ENCODE assay signal across 1 cellular context in the genomic region with DNA sequence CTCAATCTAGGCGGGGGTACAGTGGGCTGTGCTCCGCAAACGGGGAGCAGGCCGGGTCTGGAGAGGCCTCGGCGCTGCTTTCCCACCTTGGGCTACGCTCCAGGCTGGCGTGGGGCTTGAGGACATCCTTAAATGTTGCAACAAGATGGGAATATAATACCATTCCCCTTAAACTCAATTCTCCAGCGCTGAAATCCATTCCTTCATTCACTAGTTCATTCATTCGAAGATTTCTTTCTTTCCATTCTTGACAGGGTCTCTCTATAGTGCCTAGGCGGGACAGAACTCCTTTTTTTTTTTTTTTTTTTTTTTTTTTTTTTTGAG.
TF ChIP-seq lines count a peak whose summit lies in the region.

No MANE protein-coding gene starts in this region.

TF ChIP-seq in endothelial cell of umbilical vein, 7 proteins besides CTCF, POLR2A, EP300 and RAD21:
- TF ChIP-seq MYC (IDR thresholded peaks at IDR 0.05; ENCODE audit: low read depth, low read length): no peak
- no peak for TF ChIP-seq GATA2 (IDR thresholded peaks at IDR 0.05; ENCODE audit: insufficient read depth, insufficient read length, low read depth, low read length)
- no peak for TF ChIP-seq FOS (IDR thresholded peaks at IDR 0.05; ENCODE audit: borderline replicate concordance, insufficient read depth, low read length)
- no peak for TF ChIP-seq POLR2AphosphoS5 (IDR thresholded peaks at IDR 0.05; ENCODE audit: insufficient read depth, low read depth, low read length)
- TF ChIP-seq, protein P1, sequence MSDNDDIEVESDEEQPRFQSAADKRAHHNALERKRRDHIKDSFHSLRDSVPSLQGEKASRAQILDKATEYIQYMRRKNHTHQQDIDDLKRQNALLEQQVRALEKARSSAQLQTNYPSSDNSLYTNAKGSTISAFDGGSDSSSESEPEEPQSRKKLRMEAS (IDR thresholded peaks at IDR 0.05; ENCODE audit: insufficient read depth, insufficient read length): no peak
- TF ChIP-seq EZH2 (IDR thresholded peaks at IDR 0.05; ENCODE audit: borderline replicate concordance, low read depth, low read length, severe bottlenecking): no peak
- no peak for TF ChIP-seq JUN (IDR thresholded peaks at IDR 0.05; ENCODE audit: borderline replicate concordance, insufficient read depth, insufficient read length, low read depth)
TF ChIP-seq in endothelial cell of umbilical vein: peak in this region for 0.
